ENCODE assay signal across 13 cellular contexts in the genomic region with DNA sequence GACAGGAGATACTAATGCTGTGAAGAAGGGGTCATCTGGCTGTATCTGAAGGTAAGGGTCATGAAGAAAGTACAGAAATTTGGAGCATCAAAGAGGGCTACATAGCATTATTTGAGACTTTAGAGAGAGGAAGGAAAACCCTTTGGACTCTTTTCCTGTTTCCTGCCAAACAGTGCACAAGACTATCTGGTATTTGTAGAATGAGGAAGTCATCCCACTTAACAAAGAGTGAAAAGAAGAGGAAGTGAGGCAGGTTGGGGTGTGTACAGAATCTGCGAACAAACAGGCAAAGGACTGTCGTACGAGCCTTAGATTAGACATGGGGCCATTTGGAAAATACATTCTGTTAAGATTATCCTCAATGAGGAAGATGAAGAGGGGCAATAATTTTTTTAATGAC.
"Had no signal": no experiment of that assay in that cellular context is flagged by ENCODE, and none has a peak within 500 bp of the region (broad histone marks: within the 10 kb centered on the region; RNA-seq: fewer than 3 reads in every experiment).

No MANE protein-coding gene starts in this region.

- H3K27ac Mint-ChIP-seq: activated CD4-positive, alpha-beta memory T cell treated with anti-CD3 and anti-CD28 coated beads for 36 hours; activated T-cell treated with anti-CD3 and anti-CD28 coated beads, Interleukin-2, amount 50 U/mL, for 24 hours; nephron progenitor cell had no signal

- H3K9me3 ChIP-seq: prostate gland, right lobe of liver had no signal

- H3K27me3 Mint-ChIP-seq: activated CD4-positive, alpha-beta memory T cell treated with anti-CD3 and anti-CD28 coated beads for 36 hours; activated T-cell treated with anti-CD3 and anti-CD28 coated beads, Interleukin-2, amount 50 U/mL, for 24 hours had no signal

- ATAC-seq: stimulated activated naive CD8-positive, alpha-beta T cell treated with anti-CD3 and anti-CD28 coated beads, Interleukin-15, Interleukin-2, amounts not matched to agents 100 U/mL and 50 U/mL, for 24 hours had no signal

- DNase-seq: activated CD4-positive, alpha-beta memory T cell treated with anti-CD3 and anti-CD28 coated beads for 36 hours; activated effector memory CD4-positive, alpha-beta T cell treated with Interleukin-2 at 50 U/mL for 16 hours; activated naive CD4-positive, alpha-beta T cell treated with anti-CD3 and anti-CD28 coated beads, Interleukin-2, amount 50 U/mL, for 16 hours; activated T-cell treated with anti-CD3 and anti-CD28 coated beads, Interleukin-2, amount 50 U/mL, for 24 hours; caudate nucleus; foreskin fibroblast; glutamatergic neuron; nephron progenitor cell; occipital lobe; right lobe of liver; stimulated activated naive CD8-positive, alpha-beta T cell treated with anti-CD3 and anti-CD28 coated beads, Interleukin-15, Interleukin-2, amounts not matched to agents 100 U/mL and 50 U/mL, for 24 hours; WERI-Rb-1 had no signal

- H3K27me3 ChIP-seq: right lobe of liver had no signal

- H3K4me3 Mint-ChIP-seq: activated CD4-positive, alpha-beta memory T cell treated with anti-CD3 and anti-CD28 coated beads for 36 hours; activated T-cell treated with anti-CD3 and anti-CD28 coated beads, Interleukin-2, amount 50 U/mL, for 24 hours; nephron progenitor cell had no signal

- H3K4me1 ChIP-seq: prostate gland, right lobe of liver had no signal

- H3K36me3 ChIP-seq: prostate gland, right lobe of liver, WERI-Rb-1 had no signal

- H3K9me3 Mint-ChIP-seq: nephron progenitor cell had no signal

- H3K4me1 Mint-ChIP-seq: nephron progenitor cell had no signal

- H3K4me3 ChIP-seq: prostate gland, right lobe of liver had no signal

- H3K27ac ChIP-seq: prostate gland, right lobe of liver, WERI-Rb-1 had no signal

- H3K36me3 Mint-ChIP-seq: activated CD4-positive, alpha-beta memory T cell treated with anti-CD3 and anti-CD28 coated beads for 36 hours had no signal
